Comparison of ENCODE assay signal across 9 cellular contexts in the genomic region with DNA sequence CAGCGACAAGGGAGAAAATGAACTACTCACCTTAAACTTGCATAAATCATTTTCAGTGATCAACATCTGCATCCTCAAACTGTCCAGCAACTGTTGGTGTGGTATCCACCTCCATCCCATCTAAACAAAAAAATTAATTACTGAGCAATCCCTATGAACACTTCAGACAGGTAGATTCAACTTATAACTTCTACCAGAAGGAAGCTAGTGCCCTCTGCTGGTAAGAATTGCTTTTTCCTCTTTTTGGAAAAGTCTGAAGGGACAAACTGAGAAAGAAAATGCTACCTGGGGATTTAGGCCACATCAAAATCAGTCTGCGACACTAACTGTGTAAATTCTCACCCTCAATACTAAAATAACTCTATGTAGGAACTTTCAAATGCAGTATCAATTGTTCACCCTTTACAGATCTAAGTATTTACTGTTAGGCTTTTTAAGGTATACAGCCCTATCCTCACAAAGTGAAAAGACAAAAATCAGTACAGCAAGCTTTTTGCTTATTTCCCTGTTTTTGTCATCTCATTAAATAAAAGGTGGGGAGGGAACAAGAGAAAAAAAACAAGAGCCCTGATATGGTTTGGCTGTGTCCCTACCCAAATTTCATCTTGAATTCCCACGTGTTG. TPM values are rescaled to one million over a fixed set of nuclear protein-coding genes. Genes with fewer than 3 reads are reported as not detected.
DNase-seq lines count a peak whose midpoint lies in the region; ATAC-seq, FAIRE-seq and TF ChIP-seq lines count a peak whose summit lies in the region.
"Had no signal": no experiment of that assay in that cellular context is flagged by ENCODE, and none has a peak within 500 bp of the region (broad histone marks: within the 10 kb centered on the region; RNA-seq: fewer than 3 reads in every experiment).

No MANE protein-coding gene starts in this region.

- H3K4me1 ChIP-seq in DND-41 (ENCODE audit: insufficient read depth, low read length): no peaks in the 10 kb centered on the region
- H3K4me1 ChIP-seq in esophagus muscularis mucosa: peaks cover 0 to 5% (median 0%) of the 10 kb centered on the region in 4 donors
- H3K4me1 ChIP-seq in pancreas: no peaks in the 10 kb centered on the region

- H3K4me3 ChIP-seq in DND-41 (ENCODE audit: low read depth in 1 of 2, low read length in 2 of 2) (no peak overlapping the region), esophagus muscularis mucosa (no peak overlapping the region), pancreas (no peak overlapping the region)

- no peaks in the 10 kb centered on the region; the same call in 1 of the 2 replicates for H4K20me1 ChIP-seq in DND-41 (ENCODE audit: insufficient read depth, low read length)

- no peak overlapping the region for H3K4me2 ChIP-seq in DND-41 (ENCODE audit: insufficient read depth, low read length)

- TF ChIP-seq EP300 in esophagus muscularis mucosa (IDR thresholded peaks at IDR 0.05): no peak

- TF ChIP-seq POLR2A in esophagus muscularis mucosa (IDR thresholded peaks at IDR 0.05; ENCODE audit: low read depth): no peak

- 88% methylated on average over 3 of the region's 3 CpGs for WGBS in esophagus muscularis mucosa
- WGBS in pancreas, 2 donors: 81 to 85% methylated on average over 3 of the region's 3 CpGs

- no peaks in the 10 kb centered on the region for H3K9me3 ChIP-seq in DND-41 (ENCODE audit: insufficient read depth, low read length, severe bottlenecking)
- H3K9me3 ChIP-seq in esophagus muscularis mucosa: no peaks in the 10 kb centered on the region
- no peaks in the 10 kb centered on the region for H3K9me3 ChIP-seq in pancreas

- no peak overlapping the region for H2AFZ ChIP-seq in DND-41 (ENCODE audit: low read depth, low read length)

- no peak overlapping the region for H3K9ac ChIP-seq in DND-41 (ENCODE audit: low read depth, low read length)

- intact Hi-C loops in esophagus muscularis mucosa (cut with DNase I) (no loop called here), pancreas (cut with DNase I) (loop anchor here in 1 of 3 donors (10.0 kb wide), 1 partner anchor 425 kb away; no protein-coding TSS in a partner anchor)

- H3K27me3 ChIP-seq in DND-41 (ENCODE audit: insufficient read depth, low read length, poor library complexity): no peaks in the 10 kb centered on the region
- no peaks in the 10 kb centered on the region for H3K27me3 ChIP-seq in esophagus muscularis mucosa
- no peaks in the 10 kb centered on the region for H3K27me3 ChIP-seq in pancreas

- no peak overlapping the region for H3K27ac ChIP-seq in DND-41 (ENCODE audit: low read length)
- H3K27ac ChIP-seq in esophagus muscularis mucosa (replicated peaks in 1 of 4): no peak overlapping the region
- H3K27ac ChIP-seq in pancreas: no peak overlapping the region

- ATAC-seq in DND-41 (ENCODE audit: insufficient read depth, low read depth) (peak; percentile 78), pancreas (peak in 3 of 4 donors; percentile 70 to 79 (median 71)), GM21526 (IDR thresholded peaks at IDR 0.05; ENCODE audit: low FRiP score, unreplicated experiment) (no peak), HG03139 (IDR thresholded peaks at IDR 0.05; ENCODE audit: unreplicated experiment) (no peak)

- FAIRE-seq in RCC 7860 (lab: Jason Lieb, UNC) (no peak), pancreas (lab: Jason Lieb, UNC) (no peak)

- DNase-seq in DND-41: no peak
- DNase-seq in KBM-7: peak; percentile 63
- peak; percentile 42 for DNase-seq in RCC 7860 (ENCODE audit: low spot score)
- no peak for DNase-seq in esophagus muscularis mucosa (ENCODE audit: extremely low spot score)
- DNase-seq in pancreas: no peak
- DNase-seq in NCI-H226: no peak
- DNase-seq: activated B cell treated with CpG ODN at 0.5 μM for 24 hours had no signal

- in situ Hi-C loops in KBM-7 (cut with MboI; ENCODE audit: low pct_unique_long_range_greater_than_20kb, low sequenced_read_pairs): no loop called here

- TF ChIP-seq CTCF in DND-41 (IDR thresholded peaks at IDR 0.05; ENCODE audit: borderline replicate concordance, extremely low read depth, low read length, poor library complexity, severe bottlenecking) (peak; percentile 81), esophagus muscularis mucosa (IDR thresholded peaks at IDR 0.05) (peak; percentile 53 to 73 (median 64)), pancreas (IDR thresholded peaks at IDR 0.05) (peak; percentile 31 to 65 (median 46))

- peaks cover 83% of the 10 kb centered on the region for H3K36me3 ChIP-seq in DND-41 (ENCODE audit: insufficient read depth, low read length)
- H3K36me3 ChIP-seq in esophagus muscularis mucosa: peaks cover 29 to 93% (median 76%) of the 10 kb centered on the region in 4 donors
- H3K36me3 ChIP-seq in pancreas: peaks cover 0 to 46% (median 20%) of the 10 kb centered on the region in 3 donors

- no peaks in the 10 kb centered on the region for H3K79me2 ChIP-seq in DND-41 (ENCODE audit: insufficient read depth, low read length)

RNA-seq across cellular contexts. Expression of gene CLNS1A, which starts 17.9 kb away (rescaled TPM):
- total RNA-seq in esophagus muscularis mucosa (10 to 100 TPM; 50.5 to 78.0 (median 72.7) TPM), pancreas (10 to 100 TPM; 47.6 to 65.8 (median 54.9) TPM)
- 10 to 100 TPM; 31.1 to 46.7 TPM for polyA plus RNA-seq in pancreas

RNA-seq across cellular contexts. Expression of gene AQP11, which starts 29.9 kb away (rescaled TPM):
- total RNA-seq in esophagus muscularis mucosa (under 1 TPM; under 0.01 to 0.69 (median 0.18) TPM), pancreas (1 to 10 TPM in 3 of 6 donors, under 1 TPM in 3; 0.41 to 2.3 (median 1.2) TPM)
- under 1 TPM; 0.53 to 0.99 TPM for polyA plus RNA-seq in pancreas

Comparison
In these comparisons a context has a peak if more than half of its experiments do, and no peak if none do; other contexts are left out.
1. ATAC-seq: peak in DND-41 (single experiment) and pancreas (3 of 4); none in GM21526 (single experiment) and HG03139 (single experiment).
2. DNase-seq: peak in KBM-7 (single experiment) and RCC 7860 (single experiment); none in DND-41 (single experiment), esophagus muscularis mucosa (single experiment), pancreas (0 of 6) and NCI-H226 (single experiment).
3. Peak in every context shown above with its lines, with median percentiles within 50 percentile points of each other: CTCF ChIP-seq.